Comparison of ENCODE assay signal across 13 cellular contexts in the genomic region with DNA sequence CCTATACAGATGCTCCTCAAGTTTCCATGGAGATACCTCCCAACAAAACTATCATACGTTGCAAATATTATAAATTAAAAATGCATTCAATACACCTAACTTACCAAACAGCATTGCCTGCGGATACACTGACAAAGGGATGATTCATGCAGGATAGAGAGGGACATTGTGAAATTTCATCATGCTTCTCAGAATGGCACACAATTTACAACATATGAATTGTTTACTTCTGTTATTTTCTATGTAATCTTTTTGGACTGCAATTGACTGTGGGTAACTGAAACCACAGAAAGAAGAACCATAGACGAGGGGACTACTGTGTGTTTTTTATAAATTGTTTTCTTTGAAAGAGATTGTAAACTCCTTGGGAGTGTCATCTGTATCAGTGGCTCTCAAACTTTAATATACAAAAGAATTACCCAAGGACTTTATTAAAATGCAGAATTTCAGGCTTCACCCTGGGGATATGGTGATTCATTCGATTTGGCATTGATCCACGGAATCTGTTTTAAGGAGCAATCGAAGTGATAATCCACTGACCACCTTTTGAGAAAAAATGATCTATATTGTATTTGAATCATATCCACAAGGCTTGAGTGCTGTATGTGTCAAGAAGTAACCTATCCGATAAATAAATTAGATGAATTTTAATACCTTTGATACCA.
A peak's percentile ranks its signal among the peaks of the same experiment; 100 is the strongest.
DNase-seq lines count a peak whose midpoint lies in the region; ATAC-seq and TF ChIP-seq lines count a peak whose summit lies in the region.
"Had no signal": no experiment of that assay in that cellular context is flagged by ENCODE, and none has a peak within 500 bp of the region (broad histone marks: within the 10 kb centered on the region; RNA-seq: fewer than 3 reads in every experiment).

No MANE protein-coding gene starts in this region.

- peaks cover 0 to 9% (median 0%) of the 10 kb centered on the region in 5 experiments for H3K9me3 Mint-ChIP-seq in brain
- H3K9me3 Mint-ChIP-seq: endodermal cell had no signal

- peaks cover 8 to 48% of the 10 kb centered on the region in 2 donors for H3K4me1 ChIP-seq in muscle layer of duodenum (ENCODE audit: control insufficient read depth in 1 of 2, insufficient read depth in 2 of 2, low read length in 2 of 2)

- H3K4me1 Mint-ChIP-seq in brain: peaks cover 62% of the 10 kb centered on the region

- no peaks in the 10 kb centered on the region for H3K36me3 Mint-ChIP-seq in brain

- ATAC-seq in GM21423 (IDR thresholded peaks at IDR 0.05; ENCODE audit: unreplicated experiment): no peak
- ATAC-seq: stimulated activated naive CD8-positive, alpha-beta T cell treated with anti-CD3 and anti-CD28 coated beads, Interleukin-15, Interleukin-2, amounts not matched to agents 100 U/mL and 50 U/mL, for 24 hours had no signal

- H3K27me3 Mint-ChIP-seq in brain: no peaks in the 10 kb centered on the region

- H3K36me3 ChIP-seq in muscle layer of duodenum (ENCODE audit: control insufficient read depth in 1 of 2, insufficient read depth in 2 of 2, low read length in 2 of 2): no peaks in the 10 kb centered on the region

- peak overlapping the region; percentile 19 for H3K27ac ChIP-seq in muscle layer of duodenum (ENCODE audit: low read length)

- DNase-seq in AML-193 (lab: John Stamatoyannopoulos, UW) (peak; percentile 47 to 61), MV-4-11 (lab: John Stamatoyannopoulos, UW) (peak; percentile 93), NCI-H345 treated with DMSO at 0.1 percent for 48 hours (lab: John Stamatoyannopoulos, UW; ENCODE audit: unreplicated experiment) (no peak), occipital lobe (lab: John Stamatoyannopoulos, UW) (no peak), NCI-H524 treated with DMSO at 0.1 percent for 48 hours (lab: John Stamatoyannopoulos, UW) (no peak)
- DNase-seq: amniotic stem cell; endodermal cell; NCI-H510A treated with DMSO at 0.1 percent for 48 hours; stimulated activated CD4-positive, alpha-beta T cell treated with anti-CD3 and anti-CD28 coated beads, Interleukin-4, amount 100 ng/mL, for 24 hours; stimulated activated naive CD8-positive, alpha-beta T cell treated with anti-CD3 and anti-CD28 coated beads, Interleukin-15, Interleukin-2, amounts not matched to agents 100 U/mL and 50 U/mL, for 24 hours had no signal

- peak overlapping the region in 1 of 5 experiments; percentile 50 for H3K4me3 Mint-ChIP-seq in brain
- H3K4me3 Mint-ChIP-seq: endodermal cell had no signal

- H3K4me3 ChIP-seq in muscle layer of duodenum (ENCODE audit: low read depth in 1 of 2, low read length in 2 of 2): no peak overlapping the region

- TF ChIP-seq CTCF in brain (conservative IDR thresholded peaks at IDR 0.05): no peak

- H3K27ac Mint-ChIP-seq in brain: peak overlapping the region in 4 of 5 experiments; percentile 5 to 98 (median 56)
- H3K27ac Mint-ChIP-seq: endodermal cell had no signal

- no peaks in the 10 kb centered on the region for H3K9me3 ChIP-seq in muscle layer of duodenum (ENCODE audit: control insufficient read depth in 1 of 2, low read length in 2 of 2)

- H3K27me3 ChIP-seq in muscle layer of duodenum (ENCODE audit: low read depth, low read length): no peaks in the 10 kb centered on the region

Comparison
In these comparisons a context has a peak if more than half of its experiments do, and no peak if none do; other contexts are left out.
1. DNase-seq: peak in AML-193 (2 of 2) and MV-4-11 (single experiment); none in NCI-H345 treated with DMSO at 0.1 percent for 48 hours (single experiment), occipital lobe (single experiment) and NCI-H524 treated with DMSO at 0.1 percent for 48 hours (single experiment).